ENCODE assay signal across 26 cellular contexts in the genomic region with DNA sequence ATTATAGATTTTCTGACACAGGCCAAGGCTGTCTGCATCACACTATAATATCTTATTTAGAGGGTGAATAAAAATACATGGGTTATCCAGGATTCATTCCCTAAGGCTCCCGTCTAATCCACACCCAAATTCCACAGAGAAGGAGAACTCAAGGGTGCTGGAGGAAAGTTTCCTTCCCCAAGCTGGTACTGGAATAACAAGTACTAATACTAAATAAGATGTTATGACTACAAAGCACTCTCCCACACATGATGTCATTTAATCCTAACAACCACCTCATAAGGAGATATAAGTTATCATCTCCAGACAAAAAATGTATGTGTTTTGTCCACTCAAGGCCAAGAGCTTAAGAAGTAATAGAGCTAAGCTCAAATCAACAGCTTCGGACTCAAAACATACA. TPM values are rescaled to one million over a fixed set of nuclear protein-coding genes. Genes with fewer than 3 reads are reported as not detected.
A peak's percentile ranks its signal among the peaks of the same experiment; 100 is the strongest.
DNase-seq lines count a peak whose midpoint lies in the region; ATAC-seq, FAIRE-seq and TF ChIP-seq lines count a peak whose summit lies in the region.
"Had no signal": no experiment of that assay in that cellular context is flagged by ENCODE, and none has a peak within 500 bp of the region (broad histone marks: within the 10 kb centered on the region; RNA-seq: fewer than 3 reads in every experiment).

No MANE protein-coding gene starts in this region.

- DNase-seq in H54 (ENCODE audit: insufficient read length, low spot score) (no peak), NCI-H226 (peak; percentile 57), WTC11 (ENCODE audit: low spot score) (no peak), frontal cortex (ENCODE audit: low spot score in 2 of 2) (no peak), NCI-H2081 treated with DMSO at 0.1 percent for 48 hours (lab: John Stamatoyannopoulos, UW) (no peak)
- DNase-seq: 8988T; ACHN; BE2C; C1 segment of cervical spinal cord; CD4-positive, alpha-beta memory T cell; CD4-positive, CD25-positive, alpha-beta regulatory T cell; CD8-positive, alpha-beta memory T cell; COR-L47; DMS 273 treated with DMSO at 0.1 percent for 48 hours; DMS153; DMS53; DMS79; DND-41; EL; GDM1 had no signal

- FAIRE-seq in H54 (lab: Jason Lieb, UNC) (peak; percentile 86), frontal cortex (lab: Jason Lieb, UNC) (no peak)
- FAIRE-seq: A204.1, GM12878, GM12892, GM18507 had no signal

- TF ChIP-seq POLR2A in H54 (IDR thresholded peaks at IDR 0.05; ENCODE audit: low read depth, low read length) = no peak

- peaks cover 18% of the 10 kb centered on the region for H3K36me3 Mint-ChIP-seq in WTC11

- 0 out of 2 replicates have a peak overlapping the region, but pooled peaks have one; percentile 9 for H3K27ac Mint-ChIP-seq in WTC11
- H3K27ac Mint-ChIP-seq: CD14-positive monocyte; CD8-positive, alpha-beta memory T cell had no signal

- CTCF ChIA-PET in WTC11 (lab: Charles Lee) = no interaction called here

- H3K4me1 Mint-ChIP-seq in WTC11 = peaks cover 13% of the 10 kb centered on the region
- H3K4me1 Mint-ChIP-seq: CD14-positive monocyte; CD4-positive, alpha-beta memory T cell; CD8-positive, alpha-beta memory T cell had no signal

- H3K27me3 Mint-ChIP-seq in WTC11 (ENCODE audit: low read depth) = no peaks in the 10 kb centered on the region
- H3K27me3 Mint-ChIP-seq: CD4-positive, alpha-beta memory T cell; CD4-positive, CD25-positive, alpha-beta regulatory T cell; CD8-positive, alpha-beta memory T cell had no signal

- H3K4me3 Mint-ChIP-seq in WTC11 = no peak overlapping the region
- H3K4me3 Mint-ChIP-seq: CD14-positive monocyte; CD4-positive, alpha-beta memory T cell; CD4-positive, CD25-positive, alpha-beta regulatory T cell; CD8-positive, alpha-beta memory T cell had no signal

- ATAC-seq in WTC11 = no peak
- no peak for ATAC-seq in HG03025 (IDR thresholded peaks at IDR 0.05; ENCODE audit: low FRiP score, unreplicated experiment)
- ATAC-seq: GM12878 had no signal

- no peaks in the 10 kb centered on the region for H3K9me3 Mint-ChIP-seq in WTC11
- H3K9me3 Mint-ChIP-seq: CD14-positive monocyte; CD4-positive, alpha-beta memory T cell; CD4-positive, CD25-positive, alpha-beta regulatory T cell; CD8-positive, alpha-beta memory T cell had no signal

- no peak for TF ChIP-seq CTCF in WTC11 (IDR thresholded peaks at IDR 0.05)

- POLR2A ChIA-PET in WTC11 (lab: Charles Lee) = interaction anchor here (0.6 kb wide), 1 partner anchor 853 kb away, joined by 3 read pairs; no protein-coding TSS in a partner anchor

TF ChIP-seq in WTC11, 78 proteins besides CTCF, POLR2A, EP300 and RAD21 (continues in another document):
- TF ChIP-seq, protein P1, sequence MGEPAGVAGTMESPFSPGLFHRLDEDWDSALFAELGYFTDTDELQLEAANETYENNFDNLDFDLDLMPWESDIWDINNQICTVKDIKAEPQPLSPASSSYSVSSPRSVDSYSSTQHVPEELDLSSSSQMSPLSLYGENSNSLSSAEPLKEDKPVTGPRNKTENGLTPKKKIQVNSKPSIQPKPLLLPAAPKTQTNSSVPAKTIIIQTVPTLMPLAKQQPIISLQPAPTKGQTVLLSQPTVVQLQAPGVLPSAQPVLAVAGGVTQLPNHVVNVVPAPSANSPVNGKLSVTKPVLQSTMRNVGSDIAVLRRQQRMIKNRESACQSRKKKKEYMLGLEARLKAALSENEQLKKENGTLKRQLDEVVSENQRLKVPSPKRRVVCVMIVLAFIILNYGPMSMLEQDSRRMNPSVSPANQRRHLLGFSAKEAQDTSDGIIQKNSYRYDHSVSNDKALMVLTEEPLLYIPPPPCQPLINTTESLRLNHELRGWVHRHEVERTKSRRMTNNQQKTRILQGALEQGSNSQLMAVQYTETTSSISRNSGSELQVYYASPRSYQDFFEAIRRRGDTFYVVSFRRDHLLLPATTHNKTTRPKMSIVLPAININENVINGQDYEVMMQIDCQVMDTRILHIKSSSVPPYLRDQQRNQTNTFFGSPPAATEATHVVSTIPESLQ (CRISPR knock-in tag; IDR thresholded peaks at IDR 0.05) = no peak
- TF ChIP-seq OVOL2 (CRISPR knock-in tag; IDR thresholded peaks at IDR 0.05; ENCODE audit: borderline replicate concordance) (no peak), NFYB (CRISPR knock-in tag; conservative IDR thresholded peaks at IDR 0.05; ENCODE audit: low read depth) (no peak), NFATC4 (CRISPR knock-in tag; IDR thresholded peaks at IDR 0.05) (no peak), CREB1 (CRISPR knock-in tag; IDR thresholded peaks at IDR 0.05) (no peak), JUN (CRISPR knock-in tag; IDR thresholded peaks at IDR 0.05) (no peak), RELA (CRISPR knock-in tag; IDR thresholded peaks at IDR 0.05; ENCODE audit: borderline replicate concordance) (no peak), TEAD1 (CRISPR knock-in tag; IDR thresholded peaks at IDR 0.05) (no peak)
- TF ChIP-seq, protein P2, sequence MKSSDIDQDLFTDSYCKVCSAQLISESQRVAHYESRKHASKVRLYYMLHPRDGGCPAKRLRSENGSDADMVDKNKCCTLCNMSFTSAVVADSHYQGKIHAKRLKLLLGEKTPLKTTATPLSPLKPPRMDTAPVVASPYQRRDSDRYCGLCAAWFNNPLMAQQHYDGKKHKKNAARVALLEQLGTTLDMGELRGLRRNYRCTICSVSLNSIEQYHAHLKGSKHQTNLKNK (CRISPR knock-in tag; IDR thresholded peaks at IDR 0.05) = no peak
- TF ChIP-seq, protein P3, sequence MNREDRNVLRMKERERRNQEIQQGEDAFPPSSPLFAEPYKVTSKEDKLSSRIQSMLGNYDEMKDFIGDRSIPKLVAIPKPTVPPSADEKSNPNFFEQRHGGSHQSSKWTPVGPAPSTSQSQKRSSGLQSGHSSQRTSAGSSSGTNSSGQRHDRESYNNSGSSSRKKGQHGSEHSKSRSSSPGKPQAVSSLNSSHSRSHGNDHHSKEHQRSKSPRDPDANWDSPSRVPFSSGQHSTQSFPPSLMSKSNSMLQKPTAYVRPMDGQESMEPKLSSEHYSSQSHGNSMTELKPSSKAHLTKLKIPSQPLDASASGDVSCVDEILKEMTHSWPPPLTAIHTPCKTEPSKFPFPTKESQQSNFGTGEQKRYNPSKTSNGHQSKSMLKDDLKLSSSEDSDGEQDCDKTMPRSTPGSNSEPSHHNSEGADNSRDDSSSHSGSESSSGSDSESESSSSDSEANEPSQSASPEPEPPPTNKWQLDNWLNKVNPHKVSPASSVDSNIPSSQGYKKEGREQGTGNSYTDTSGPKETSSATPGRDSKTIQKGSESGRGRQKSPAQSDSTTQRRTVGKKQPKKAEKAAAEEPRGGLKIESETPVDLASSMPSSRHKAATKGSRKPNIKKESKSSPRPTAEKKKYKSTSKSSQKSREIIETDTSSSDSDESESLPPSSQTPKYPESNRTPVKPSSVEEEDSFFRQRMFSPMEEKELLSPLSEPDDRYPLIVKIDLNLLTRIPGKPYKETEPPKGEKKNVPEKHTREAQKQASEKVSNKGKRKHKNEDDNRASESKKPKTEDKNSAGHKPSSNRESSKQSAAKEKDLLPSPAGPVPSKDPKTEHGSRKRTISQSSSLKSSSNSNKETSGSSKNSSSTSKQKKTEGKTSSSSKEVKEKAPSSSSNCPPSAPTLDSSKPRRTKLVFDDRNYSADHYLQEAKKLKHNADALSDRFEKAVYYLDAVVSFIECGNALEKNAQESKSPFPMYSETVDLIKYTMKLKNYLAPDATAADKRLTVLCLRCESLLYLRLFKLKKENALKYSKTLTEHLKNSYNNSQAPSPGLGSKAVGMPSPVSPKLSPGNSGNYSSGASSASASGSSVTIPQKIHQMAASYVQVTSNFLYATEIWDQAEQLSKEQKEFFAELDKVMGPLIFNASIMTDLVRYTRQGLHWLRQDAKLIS (CRISPR knock-in tag; IDR thresholded peaks at IDR 0.05; ENCODE audit: borderline replicate concordance) = no peak
- TF ChIP-seq, protein P4, sequence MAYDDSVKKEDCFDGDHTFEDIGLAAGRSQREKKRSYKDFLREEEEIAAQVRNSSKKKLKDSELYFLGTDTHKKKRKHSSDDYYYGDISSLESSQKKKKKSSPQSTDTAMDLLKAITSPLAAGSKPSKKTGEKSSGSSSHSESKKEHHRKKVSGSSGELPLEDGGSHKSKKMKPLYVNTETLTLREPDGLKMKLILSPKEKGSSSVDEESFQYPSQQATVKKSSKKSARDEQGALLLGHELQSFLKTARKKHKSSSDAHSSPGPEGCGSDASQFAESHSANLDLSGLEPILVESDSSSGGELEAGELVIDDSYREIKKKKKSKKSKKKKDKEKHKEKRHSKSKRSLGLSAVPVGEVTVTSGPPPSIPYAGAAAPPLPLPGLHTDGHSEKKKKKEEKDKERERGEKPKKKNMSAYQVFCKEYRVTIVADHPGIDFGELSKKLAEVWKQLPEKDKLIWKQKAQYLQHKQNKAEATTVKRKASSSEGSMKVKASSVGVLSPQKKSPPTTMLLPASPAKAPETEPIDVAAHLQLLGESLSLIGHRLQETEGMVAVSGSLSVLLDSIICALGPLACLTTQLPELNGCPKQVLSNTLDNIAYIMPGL (CRISPR knock-in tag; IDR thresholded peaks at IDR 0.05) = no peak
- TF ChIP-seq, protein P5, sequence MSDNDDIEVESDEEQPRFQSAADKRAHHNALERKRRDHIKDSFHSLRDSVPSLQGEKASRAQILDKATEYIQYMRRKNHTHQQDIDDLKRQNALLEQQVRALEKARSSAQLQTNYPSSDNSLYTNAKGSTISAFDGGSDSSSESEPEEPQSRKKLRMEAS (CRISPR knock-in tag; IDR thresholded peaks at IDR 0.05) = no peak

RNA-seq across cellular contexts. Expression of a gene that starts 53.0 kb away (rescaled TPM):
- total RNA-seq in WTC11 (2021) (27.5 to 30.0 TPM (median 29.3 TPM) in 3 replicates), frontal cortex (66.0 TPM)
